Comparison of ENCODE assay signal across 20 cellular contexts in the genomic region with DNA sequence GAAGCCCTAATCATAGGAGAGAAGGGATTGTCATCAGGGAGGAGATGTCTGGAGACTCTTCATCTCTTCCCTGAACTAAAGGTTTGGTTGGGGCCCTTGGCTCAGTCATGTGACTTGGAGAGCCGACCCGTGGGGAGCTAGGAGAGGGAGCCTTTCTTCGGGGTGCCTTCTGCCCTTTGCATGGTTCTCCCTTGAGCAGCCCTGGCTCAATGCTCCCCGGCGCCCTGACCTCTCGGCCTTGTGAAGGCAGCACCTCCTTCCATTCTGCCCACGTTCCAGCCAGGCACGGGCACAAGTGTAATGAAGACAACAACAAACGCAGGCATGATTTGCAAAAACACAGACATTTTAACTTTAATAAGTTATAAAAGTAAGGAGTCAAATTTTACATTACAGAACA. TPM values are rescaled to one million over a fixed set of nuclear protein-coding genes. Genes with fewer than 3 reads are reported as not detected.
DNase-seq lines count a peak whose midpoint lies in the region; ATAC-seq, FAIRE-seq and TF ChIP-seq lines count a peak whose summit lies in the region.
"Had no signal": no experiment of that assay in that cellular context is flagged by ENCODE, and none has a peak within 500 bp of the region (broad histone marks: within the 10 kb centered on the region; RNA-seq: fewer than 3 reads in every experiment).

No MANE protein-coding gene starts in this region.

- H3K9me3 ChIP-seq in kidney (ENCODE audit: control insufficient read depth in 1 of 2, low read length in 2 of 2): peaks cover 7 to 43% of the 10 kb centered on the region in 2 donors
- H3K9me3 ChIP-seq: BE2C had no signal

- TF ChIP-seq CTCF in coronary artery (IDR thresholded peaks at IDR 0.05) (no peak), kidney (IDR thresholded peaks at IDR 0.05; ENCODE audit: borderline replicate concordance, extremely low read depth, insufficient read depth) (no peak), osteocyte (IDR thresholded peaks at IDR 0.05) (no peak)

- H3K27me3 Mint-ChIP-seq in osteocyte (ENCODE audit: unreplicated experiment): no peaks in the 10 kb centered on the region
- H3K27me3 Mint-ChIP-seq: CD4-positive, alpha-beta memory T cell; IgD-negative memory B cell had no signal

- DNase-seq in coronary artery (ENCODE audit: low spot score) (peak; percentile 66), kidney (peak; percentile 49), osteocyte (ENCODE audit: extremely low spot score, unreplicated experiment) (peak; percentile 51)
- no peak for DNase-seq in activated CD4-positive, alpha-beta T cell treated with anti-CD3 and anti-CD28 coated beads for 48 hours
- DNase-seq: BE2C, DMS153, DMS79 treated with DMSO at 0.1 percent for 48 hours, EL, GM23248, H7 had no signal

- H3K36me3 Mint-ChIP-seq in osteocyte (ENCODE audit: unreplicated experiment): no peaks in the 10 kb centered on the region
- H3K36me3 Mint-ChIP-seq: IgD-negative memory B cell had no signal

- H3K36me3 ChIP-seq in kidney (ENCODE audit: control insufficient read depth in 1 of 2, insufficient read depth in 2 of 2, low read length in 2 of 2): no peaks in the 10 kb centered on the region
- H3K36me3 ChIP-seq: BE2C had no signal

- H3K9me3 Mint-ChIP-seq in osteocyte (ENCODE audit: unreplicated experiment): peaks cover 40% of the 10 kb centered on the region

- H3K4me3 ChIP-seq in coronary artery: no peak overlapping the region
- H3K4me3 ChIP-seq in kidney (ENCODE audit: low read length in 2 of 2): no peak overlapping the region
- H3K4me3 ChIP-seq: A549, GM23248 had no signal

- H3K27ac Mint-ChIP-seq in osteocyte (ENCODE audit: unreplicated experiment): no peak overlapping the region
- H3K27ac Mint-ChIP-seq: CD4-positive, alpha-beta memory T cell; IgD-negative memory B cell had no signal

- ATAC-seq in HG03196 (IDR thresholded peaks at IDR 0.05; ENCODE audit: unreplicated experiment): no peak
- ATAC-seq in HG03280 (IDR thresholded peaks at IDR 0.05; ENCODE audit: unreplicated experiment): no peak
- ATAC-seq in GM21381 (IDR thresholded peaks at IDR 0.05; ENCODE audit: unreplicated experiment): no peak
- ATAC-seq: A549 had no signal

- H3K9ac ChIP-seq in kidney (ENCODE audit: low read length in 2 of 2): no peak overlapping the region
- H3K9ac ChIP-seq: GM23248 had no signal

- H3K27ac ChIP-seq in coronary artery (no peak overlapping the region), kidney (ENCODE audit: low read depth in 2 of 2, low read length in 2 of 2) (no peak overlapping the region)
- H3K27ac ChIP-seq: A549, C4-2B, GM23248 had no signal

- H3K4me1 ChIP-seq in kidney (ENCODE audit: control insufficient read depth in 1 of 2, insufficient read depth in 1 of 2, low read depth in 1 of 2, low read length in 2 of 2): no peaks in the 10 kb centered on the region
- H3K4me1 ChIP-seq: A549, BE2C had no signal

- no peaks in the 10 kb centered on the region for H3K4me1 Mint-ChIP-seq in osteocyte (ENCODE audit: unreplicated experiment)
- H3K4me1 Mint-ChIP-seq: CD4-positive, alpha-beta memory T cell; IgD-negative memory B cell had no signal

- no peak for FAIRE-seq in kidney (lab: Jason Lieb, UNC)
- FAIRE-seq: A549, G401.6, GM12891, GM19239 had no signal

- intact Hi-C loops in kidney (cut with DNase I): no loop called here

- no peak overlapping the region for H3K4me3 Mint-ChIP-seq in osteocyte (ENCODE audit: unreplicated experiment)
- H3K4me3 Mint-ChIP-seq: CD4-positive, alpha-beta memory T cell; IgD-negative memory B cell had no signal

RNA-seq across cellular contexts. Expression of gene ZNF354C, which starts 50.4 kb away (rescaled TPM):
- total RNA-seq in kidney (6.9 TPM), osteocyte (4.6 and 6.3 TPM in 2 replicates)
- polyA plus RNA-seq in kidney (ENCODE audit: insufficient read depth, low read depth, low replicate concordance): 1.3 TPM
